Comparison of ENCODE assay signal across 8 cellular contexts in the genomic region with DNA sequence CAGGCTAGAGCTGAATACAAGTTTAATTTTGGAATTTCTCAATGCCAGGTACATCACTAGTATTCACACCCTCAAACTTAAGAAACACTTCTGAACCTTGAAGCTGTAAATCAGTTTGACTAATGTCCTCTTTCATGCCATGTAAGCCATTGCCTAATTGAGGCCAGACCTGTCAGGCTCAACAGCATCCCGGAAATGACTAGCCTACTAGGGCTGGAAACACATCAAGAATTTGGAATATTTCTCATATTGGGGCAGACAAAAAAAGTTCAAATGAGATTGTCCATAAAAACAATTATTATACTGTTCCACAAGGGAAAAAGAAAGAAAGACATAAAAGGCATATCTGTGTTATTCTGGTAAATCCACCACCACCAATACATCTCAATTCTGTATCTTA. TPM values are rescaled to one million over a fixed set of nuclear protein-coding genes. Genes with fewer than 3 reads are reported as not detected.
DNase-seq lines count a peak whose midpoint lies in the region; ATAC-seq and TF ChIP-seq lines count a peak whose summit lies in the region.

No MANE protein-coding gene starts in this region.

- 79% methylated on average over 1 of the region's 1 CpG; no CpG with 5 or more reads in 1 of the 2 experiments for WGBS in endodermal cell (ENCODE audit: insufficient coverage in 1 of 2, insufficient read length in 1 of 2), 2 experiments

- H3K4me3 ChIP-seq in GM12865 (ENCODE audit: low read depth, low read length) (peak overlapping the region; percentile 96), endodermal cell (ENCODE audit: low read length) (peak overlapping the region; percentile 95), parathyroid adenoma (ENCODE audit: low read depth, low read length) (peak overlapping the region; percentile 85)

- H3K27me3 ChIP-seq in endodermal cell (ENCODE audit: control insufficient read depth, insufficient read depth, low read length, poor library complexity, severe bottlenecking): no peaks in the 10 kb centered on the region
- no peaks in the 10 kb centered on the region for H3K27me3 ChIP-seq in parathyroid adenoma (ENCODE audit: control insufficient read depth, insufficient read depth, low read length)

- H3K4me1 ChIP-seq in endodermal cell (ENCODE audit: control insufficient read depth, insufficient read depth, low read length): no peaks in the 10 kb centered on the region
- H3K4me1 ChIP-seq in parathyroid adenoma: peaks cover 7% of the 10 kb centered on the region

- no peaks in the 10 kb centered on the region for H3K36me3 Mint-ChIP-seq in endodermal cell (ENCODE audit: low read depth)

- H3K9ac ChIP-seq in endodermal cell (ENCODE audit: extremely low read depth, low read length, poor library complexity, severe bottlenecking) (no peak overlapping the region), parathyroid adenoma (no peak overlapping the region)

- peaks cover 9% of the 10 kb centered on the region for H3K79me2 ChIP-seq in parathyroid adenoma

- no peak overlapping the region for H2AFZ ChIP-seq in parathyroid adenoma

- ATAC-seq in HG03039 (IDR thresholded peaks at IDR 0.05; ENCODE audit: unreplicated experiment): no peak

- no peaks in the 10 kb centered on the region for H3K36me3 ChIP-seq in endodermal cell (ENCODE audit: control insufficient read depth, insufficient read depth, low read length)
- no peaks in the 10 kb centered on the region for H3K36me3 ChIP-seq in parathyroid adenoma (ENCODE audit: control insufficient read depth, insufficient read depth, low read length)

- H3K4me2 ChIP-seq in parathyroid adenoma (ENCODE audit: low read length): no peak overlapping the region

- peak overlapping the region; percentile 99 for H3K4me3 Mint-ChIP-seq in endodermal cell

- H3K4me1 Mint-ChIP-seq in endodermal cell: peaks cover 50% of the 10 kb centered on the region

- TF ChIP-seq CTCF in GM12865 (IDR thresholded peaks at IDR 0.05; ENCODE audit: insufficient read depth, low read depth, low read length, missing control alignments) (no peak), endodermal cell (conservative IDR thresholded peaks at IDR 0.05) (no peak), parathyroid adenoma (IDR thresholded peaks at IDR 0.05) (no peak)

- DNase-seq in GM12865 (ENCODE audit: low read depth): peak; percentile 9
- peak; percentile 56 for DNase-seq in OCI-M1 (lab: John Stamatoyannopoulos, UW)
- no peak for DNase-seq in endodermal cell
- no peak for DNase-seq in activated CD4-positive, CD25-positive, alpha-beta regulatory T cell treated with anti-CD3 and anti-CD28 coated beads, Interleukin-2, amount 50 U/mL, for 72 hours
- DNase-seq in occipital lobe (lab: John Stamatoyannopoulos, UW): no peak
- no peak for DNase-seq in H4 (ENCODE audit: low spot score)

- H3K27me3 Mint-ChIP-seq in endodermal cell (ENCODE audit: insufficient read depth): no peaks in the 10 kb centered on the region

- H3K9me3 Mint-ChIP-seq in endodermal cell: no peaks in the 10 kb centered on the region

- H3K9me3 ChIP-seq in endodermal cell (ENCODE audit: control insufficient read depth, low read length): no peaks in the 10 kb centered on the region
- no peaks in the 10 kb centered on the region for H3K9me3 ChIP-seq in parathyroid adenoma (ENCODE audit: control insufficient read depth, low read length)

- H3K27ac Mint-ChIP-seq in endodermal cell: no peak overlapping the region

- H3K27ac ChIP-seq in endodermal cell (ENCODE audit: low read depth, low read length) (no peak overlapping the region), parathyroid adenoma (no peak overlapping the region)

RNA-seq across cellular contexts. Expression of a gene that starts 1.7 kb away (rescaled TPM):
- total RNA-seq in endodermal cell: 10 to 100 TPM; 54.1 to 74.3 TPM
- 29.5 TPM for polyA plus RNA-seq in endodermal cell (2013, experiment 1 of 2)
- 25.3 TPM for polyA plus RNA-seq in endodermal cell (2013, experiment 2 of 2)
- 71.0 TPM for total RNA-seq in occipital lobe
- total RNA-seq in H4 (2014; rRNA removed; shearing (Covaris generic)): 29.4 and 30.0 TPM in 2 replicates

RNA-seq across cellular contexts. Expression of a gene that starts 32.1 kb away (rescaled TPM):
- not detected for total RNA-seq in endodermal cell
- not detected for polyA plus RNA-seq in endodermal cell (2013, experiment 1 of 2)
- not detected for polyA plus RNA-seq in endodermal cell (2013, experiment 2 of 2)
- not detected for total RNA-seq in occipital lobe
- not detected in 2 replicates for total RNA-seq in H4 (2014; rRNA removed; shearing (Covaris generic))

Comparison
In these comparisons a context has a peak if more than half of its experiments do, and no peak if none do; other contexts are left out.
1. DNase-seq: peak in GM12865 (single experiment) and OCI-M1 (single experiment); none in endodermal cell (single experiment), activated CD4-positive, CD25-positive, alpha-beta regulatory T cell treated with anti-CD3 and anti-CD28 coated beads, Interleukin-2, amount 50 U/mL, for 72 hours (single experiment), occipital lobe (single experiment) and H4 (single experiment).
2. Peak in every context shown above with its lines, with median percentiles within 50 percentile points of each other: H3K4me3 ChIP-seq.